In the genomic region with DNA sequence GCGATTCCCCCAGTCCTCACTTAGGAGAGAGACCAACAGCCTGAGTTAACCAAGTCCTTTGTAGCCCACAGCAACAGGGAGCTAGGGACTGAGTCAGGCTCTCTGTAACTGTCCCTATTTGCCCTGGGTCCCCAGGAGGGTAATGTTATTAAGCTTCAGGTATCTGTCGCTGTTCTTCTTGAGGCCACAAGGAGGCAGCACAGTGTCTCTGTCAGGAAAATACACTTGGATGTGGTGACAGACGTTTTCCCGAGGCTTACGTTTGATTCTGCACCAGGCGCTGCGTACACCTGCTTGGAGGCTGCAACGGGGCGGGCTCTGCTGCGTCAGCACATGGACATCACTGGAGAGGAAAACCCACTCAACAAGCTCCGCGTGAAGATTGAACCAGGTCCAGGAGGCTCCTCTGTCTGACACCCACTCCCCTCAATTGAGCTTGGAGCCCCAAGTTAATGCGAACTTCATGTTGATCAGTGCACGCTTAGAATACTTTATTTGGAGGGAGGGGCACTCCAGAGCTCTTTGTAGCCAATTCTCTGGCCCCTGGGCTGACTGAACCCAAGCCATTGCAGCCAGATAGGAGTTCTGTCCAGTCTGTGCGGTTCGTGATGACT, we compare ENCODE assay signal across 8 cellular contexts. TPM values are rescaled to one million over a fixed set of nuclear protein-coding genes. Genes with fewer than 3 reads are reported as not detected.
DNase-seq lines count a peak whose midpoint lies in the region; ATAC-seq and TF ChIP-seq lines count a peak whose summit lies in the region.

No MANE protein-coding gene starts in this region.

- peak; percentile 57 to 71 (median 62) for TF ChIP-seq CTCF in breast epithelium (IDR thresholded peaks at IDR 0.05)
- TF ChIP-seq CTCF in tibial nerve (IDR thresholded peaks at IDR 0.05), result peak; percentile 57 to 69 (median 66)

- ATAC-seq in left colon (peak; percentile 83), GM19455 (IDR thresholded peaks at IDR 0.05; ENCODE audit: unreplicated experiment) (no peak), GM18519 (IDR thresholded peaks at IDR 0.05; ENCODE audit: low FRiP score, unreplicated experiment) (no peak)

- H3K27ac ChIP-seq in breast epithelium, result no peak overlapping the region
- H3K27ac ChIP-seq in tibial nerve, result no peak overlapping the region

- H3K4me3 ChIP-seq in breast epithelium (no peak overlapping the region), tibial nerve (no peak overlapping the region)

- peak; percentile 48 for DNase-seq in EL
- DNase-seq in LHCN-M2 (ENCODE audit: low read depth), result peak; percentile 39
- peak; percentile 58 for DNase-seq in OCI-M1 (lab: John Stamatoyannopoulos, UW)
- no peak for DNase-seq in breast epithelium (ENCODE audit: low spot score in 2 of 2)
- DNase-seq in left colon, result peak; percentile 34 to 47
- DNase-seq in tibial nerve (ENCODE audit: low spot score in 2 of 2), result no peak

- H3K27me3 ChIP-seq in breast epithelium, result no peaks in the 10 kb centered on the region
- H3K27me3 ChIP-seq in tibial nerve, result no peaks in the 10 kb centered on the region

- 57% methylated on average over 13 to 16 of the region's 16 CpGs for WGBS in tibial nerve, 2 donors

- intact Hi-C loops in breast epithelium (cut with DNase I; ENCODE audit: low total_unique reads) (no loop called here), left colon (cut with DNase I, micrococcal nuclease) (loop anchor here in 1 of 2 donors (5.0 kb wide), 1 partner anchor 133 kb away; no protein-coding TSS in a partner anchor)

- TF ChIP-seq POLR2A in breast epithelium (IDR thresholded peaks at IDR 0.05) (no peak), tibial nerve (IDR thresholded peaks at IDR 0.05) (no peak)

- no peaks in the 10 kb centered on the region for H3K36me3 ChIP-seq in breast epithelium
- peaks cover 7 to 94% (median 31%) of the 10 kb centered on the region in 3 donors for H3K36me3 ChIP-seq in tibial nerve

- TF ChIP-seq EP300 in tibial nerve (IDR thresholded peaks at IDR 0.05), result no peak

- H3K9me3 ChIP-seq in breast epithelium (no peaks in the 10 kb centered on the region), tibial nerve (no peaks in the 10 kb centered on the region)

- H3K4me1 ChIP-seq in breast epithelium (no peaks in the 10 kb centered on the region), tibial nerve (peaks cover 0 to 8% (median 0%) of the 10 kb centered on the region in 4 donors)

RNA-seq across cellular contexts. Expression of a gene that starts 10.7 kb away (rescaled TPM):
- total RNA-seq in LHCN-M2 (2014; rRNA removed) (0.06 TPM in 1 of 2 replicates, not detected in the other), breast epithelium (1,000 to 10,000 TPM in 1 of 3 donors, 100 to 1,000 TPM in 1, 1 to 10 TPM in 1; 1.3 to 1,061 (median 367) TPM), left colon (1,000 to 10,000 TPM; 1,089 to 1,608 TPM), tibial nerve (1 to 10 TPM in 1 of 4 donors, under 1 TPM in 1, not detected in 2; under 0.01 to 1.2 TPM)
- 0.17 TPM for polyA plus RNA-seq in LHCN-M2 (2012)

RNA-seq across cellular contexts. Expression of a gene that starts 17.3 kb away (rescaled TPM):
- total RNA-seq in LHCN-M2 (2014; rRNA removed) (70.2 and 73.3 TPM in 2 replicates), breast epithelium (10 to 100 TPM; 43.0 to 66.7 (median 57.4) TPM), left colon (100 to 1,000 TPM; 124 to 139 TPM), tibial nerve (100 to 1,000 TPM; 107 to 168 (median 135) TPM)
- polyA plus RNA-seq in LHCN-M2 (2012), result 58.7 TPM

RNA-seq across cellular contexts. Expression of a gene that starts 44.4 kb away (rescaled TPM):
- 62.8 and 63.1 TPM in 2 replicates for total RNA-seq in LHCN-M2 (2014; rRNA removed)
- polyA plus RNA-seq in LHCN-M2 (2012), result 63.0 TPM
- total RNA-seq in breast epithelium, result 10 to 100 TPM; 24.5 to 30.1 (median 26.2) TPM
- 10 to 100 TPM; 53.1 to 60.1 TPM for total RNA-seq in left colon
- total RNA-seq in tibial nerve, result 10 to 100 TPM; 16.2 to 31.8 (median 21.0) TPM

RNA-seq across cellular contexts. Expression of a gene that starts 53.4 kb away (rescaled TPM):
- total RNA-seq in LHCN-M2 (2014; rRNA removed) (0.13 and 0.29 TPM in 2 replicates), breast epithelium (10 to 100 TPM; 60.0 to 92.2 (median 87.2) TPM), left colon (10 to 100 TPM in 1 of 2 donors, 1 to 10 TPM in 1; 9.4 to 58.4 TPM), tibial nerve (100 to 1,000 TPM in 2 of 4 donors, 10 to 100 TPM in 2; 86.9 to 165 (median 107) TPM)
- polyA plus RNA-seq in LHCN-M2 (2012), result 4.2 TPM

Comparison
In these comparisons a context has a peak if more than half of its experiments do, and no peak if none do; other contexts are left out.
1. DNase-seq: peak in EL (single experiment), LHCN-M2 (single experiment), OCI-M1 (single experiment) and left colon (2 of 2); none in breast epithelium (0 of 2) and tibial nerve (0 of 2).